ENCODE assay signal across 10 cellular contexts in genomic region chr7:25839084-25839769, GRCh38.
DNase-seq lines count a peak whose midpoint lies in the region; ATAC-seq and TF ChIP-seq lines count a peak whose summit lies in the region.
"Had no signal": no experiment of that assay in that cellular context is flagged by ENCODE, and none has a peak within 500 bp of the region (broad histone marks: within the 10 kb centered on the region; RNA-seq: fewer than 3 reads in every experiment).

No MANE protein-coding gene starts in this region.

- H3K36me3 Mint-ChIP-seq in naive thymus-derived CD4-positive, alpha-beta T cell = peaks cover 0 to 4% (median 0%) of the 10 kb centered on the region in 5 donors
- H3K36me3 Mint-ChIP-seq: activated naive CD8-positive, alpha-beta T cell treated with anti-CD3 and anti-CD28 coated beads, Interleukin-2, amount 10 ng/mL, durations not matched to agents 7 days and 5 days had no signal

- no peak overlapping the region for H3K27ac ChIP-seq in AG04450 (ENCODE audit: low read depth, low read length)
- H3K27ac ChIP-seq in naive thymus-derived CD4-positive, alpha-beta T cell (ENCODE audit: low read depth, low read length) = no peak overlapping the region

- H3K27me3 ChIP-seq in AG04450 (ENCODE audit: control insufficient read depth, insufficient read depth, low read length) = no peaks in the 10 kb centered on the region
- no peaks in the 10 kb centered on the region for H3K27me3 ChIP-seq in naive thymus-derived CD4-positive, alpha-beta T cell (ENCODE audit: control insufficient read depth in 2 of 2, insufficient read depth in 2 of 2, low read length in 2 of 2)

- intact Hi-C loops in naive thymus-derived CD4-positive, alpha-beta T cell (cut with micrococcal nuclease) = no loop called here

- H3K9me3 Mint-ChIP-seq in naive thymus-derived CD4-positive, alpha-beta T cell = peaks cover 0 to 5% (median 0%) of the 10 kb centered on the region in 11 donors
- H3K9me3 Mint-ChIP-seq: activated naive CD8-positive, alpha-beta T cell treated with anti-CD3 and anti-CD28 coated beads, Interleukin-2, amount 10 ng/mL, durations not matched to agents 7 days and 5 days had no signal

- no peak overlapping the region for H3K4me3 Mint-ChIP-seq in naive thymus-derived CD4-positive, alpha-beta T cell
- H3K4me3 Mint-ChIP-seq: activated naive CD8-positive, alpha-beta T cell treated with anti-CD3 and anti-CD28 coated beads, Interleukin-2, amount 10 ng/mL, durations not matched to agents 7 days and 5 days had no signal

- H3K9me3 ChIP-seq in AG04450 (ENCODE audit: control insufficient read depth, insufficient read depth, low read length) = no peaks in the 10 kb centered on the region
- H3K9me3 ChIP-seq in naive thymus-derived CD4-positive, alpha-beta T cell (ENCODE audit: control insufficient read depth in 2 of 3, low read length in 3 of 3) = no peaks in the 10 kb centered on the region

- H3K36me3 ChIP-seq in naive thymus-derived CD4-positive, alpha-beta T cell (ENCODE audit: control insufficient read depth in 2 of 3, insufficient read depth in 3 of 3, low read length in 3 of 3) = no peaks in the 10 kb centered on the region

- CTCF ChIA-PET in AG04450 (lab: Charles Lee) = interaction anchor here (1.1 to 3.6 kb wide), 8 partner anchors 8 to 113 kb away, joined by 3 to 15 read pairs (median 4); no protein-coding TSS in a partner anchor
- CTCF ChIA-PET in naive thymus-derived CD4-positive, alpha-beta T cell (lab: Charles Lee) = no interaction called here

- no peak for ATAC-seq in naive thymus-derived CD4-positive, alpha-beta T cell
- no peak for ATAC-seq in HG03520 (IDR thresholded peaks at IDR 0.05; ENCODE audit: unreplicated experiment)

- no peak for DNase-seq in AG04450 (ENCODE audit: low read depth, low spot score)
- DNase-seq in SK-N-DZ (ENCODE audit: low spot score) = peak; percentile 9
- DNase-seq in iPS-NIHi7 (ENCODE audit: extremely low spot score) = peak; percentile 34
- no peak for DNase-seq in ureter (ENCODE audit: low spot score)
- no peak for DNase-seq in naive thymus-derived CD4-positive, alpha-beta T cell
- DNase-seq in effector CD8-positive, alpha-beta T cell (lab: John Stamatoyannopoulos, UW) = no peak
- DNase-seq: activated naive CD8-positive, alpha-beta T cell treated with anti-CD3 and anti-CD28 coated beads, Interleukin-2, amount 10 ng/mL, durations not matched to agents 7 days and 5 days; NCI-H2029 treated with DMSO at 0.1 percent for 48 hours had no signal

- H3K4me1 ChIP-seq in naive thymus-derived CD4-positive, alpha-beta T cell (ENCODE audit: control insufficient read depth in 2 of 2, insufficient read depth in 2 of 2, low read length in 2 of 2) = no peaks in the 10 kb centered on the region

- POLR2A ChIA-PET in AG04450 (lab: Yijun Ruan, JAX) = no interaction called here
- POLR2A ChIA-PET in naive thymus-derived CD4-positive, alpha-beta T cell (lab: Charles Lee) = no interaction called here

- H3K27me3 Mint-ChIP-seq in naive thymus-derived CD4-positive, alpha-beta T cell = peaks cover 13 to 44% (median 28%) of the 10 kb centered on the region in 5 donors

- H3K27ac Mint-ChIP-seq in naive thymus-derived CD4-positive, alpha-beta T cell = no peak overlapping the region
- H3K27ac Mint-ChIP-seq: activated naive CD8-positive, alpha-beta T cell treated with anti-CD3 and anti-CD28 coated beads, Interleukin-2, amount 10 ng/mL, durations not matched to agents 7 days and 5 days had no signal

- no peaks in the 10 kb centered on the region for H3K4me1 Mint-ChIP-seq in naive thymus-derived CD4-positive, alpha-beta T cell
- H3K4me1 Mint-ChIP-seq: activated naive CD8-positive, alpha-beta T cell treated with anti-CD3 and anti-CD28 coated beads, Interleukin-2, amount 10 ng/mL, durations not matched to agents 7 days and 5 days had no signal

- TF ChIP-seq CTCF in AG04450 (IDR thresholded peaks at IDR 0.05; ENCODE audit: low read depth, low read length) (peak; percentile 48), GM12875 (IDR thresholded peaks at IDR 0.05; ENCODE audit: borderline replicate concordance, insufficient read depth, low read depth, low read length) (peak; percentile 31; the same call in 1 of the 2 replicates)

- H3K4me3 ChIP-seq in AG04450 (ENCODE audit: low read depth, low read length) = no peak overlapping the region
- H3K4me3 ChIP-seq in GM12875 (ENCODE audit: low read depth, low read length) = no peak overlapping the region
- no peak overlapping the region for H3K4me3 ChIP-seq in naive thymus-derived CD4-positive, alpha-beta T cell (ENCODE audit: low read length)

Comparison
In these comparisons a context has a peak if more than half of its experiments do, and no peak if none do; other contexts are left out.
1. DNase-seq: peak in SK-N-DZ (single experiment) and iPS-NIHi7 (single experiment); none in AG04450 (single experiment), ureter (single experiment), naive thymus-derived CD4-positive, alpha-beta T cell (0 of 9) and effector CD8-positive, alpha-beta T cell (single experiment).